1 cellular context compared by ENCODE assay signal in the genomic region with DNA sequence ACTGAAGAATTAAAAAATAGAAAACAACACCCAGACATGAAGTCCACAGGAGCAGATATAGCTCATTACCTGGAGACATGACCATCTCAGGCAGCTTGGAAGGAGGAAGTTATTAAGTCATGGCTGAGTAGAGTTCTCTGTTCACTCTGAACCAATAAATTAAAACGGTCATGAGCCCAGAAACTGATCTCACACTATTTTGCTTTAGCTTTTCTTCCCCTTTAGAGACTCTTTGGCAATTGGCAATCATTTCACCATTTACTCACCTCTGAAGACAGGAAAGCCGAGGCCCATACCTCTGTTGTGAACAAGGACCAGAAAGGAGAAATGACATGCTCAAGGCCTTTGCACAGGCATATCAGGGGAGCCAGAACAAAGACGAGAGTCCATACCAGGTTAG.
TF ChIP-seq lines count a peak whose summit lies in the region.

No MANE protein-coding gene starts in this region.

TF ChIP-seq in GM12878, 131 proteins besides CTCF, POLR2A, EP300 and RAD21 (continued from another document):
- TF ChIP-seq, protein P1, sequence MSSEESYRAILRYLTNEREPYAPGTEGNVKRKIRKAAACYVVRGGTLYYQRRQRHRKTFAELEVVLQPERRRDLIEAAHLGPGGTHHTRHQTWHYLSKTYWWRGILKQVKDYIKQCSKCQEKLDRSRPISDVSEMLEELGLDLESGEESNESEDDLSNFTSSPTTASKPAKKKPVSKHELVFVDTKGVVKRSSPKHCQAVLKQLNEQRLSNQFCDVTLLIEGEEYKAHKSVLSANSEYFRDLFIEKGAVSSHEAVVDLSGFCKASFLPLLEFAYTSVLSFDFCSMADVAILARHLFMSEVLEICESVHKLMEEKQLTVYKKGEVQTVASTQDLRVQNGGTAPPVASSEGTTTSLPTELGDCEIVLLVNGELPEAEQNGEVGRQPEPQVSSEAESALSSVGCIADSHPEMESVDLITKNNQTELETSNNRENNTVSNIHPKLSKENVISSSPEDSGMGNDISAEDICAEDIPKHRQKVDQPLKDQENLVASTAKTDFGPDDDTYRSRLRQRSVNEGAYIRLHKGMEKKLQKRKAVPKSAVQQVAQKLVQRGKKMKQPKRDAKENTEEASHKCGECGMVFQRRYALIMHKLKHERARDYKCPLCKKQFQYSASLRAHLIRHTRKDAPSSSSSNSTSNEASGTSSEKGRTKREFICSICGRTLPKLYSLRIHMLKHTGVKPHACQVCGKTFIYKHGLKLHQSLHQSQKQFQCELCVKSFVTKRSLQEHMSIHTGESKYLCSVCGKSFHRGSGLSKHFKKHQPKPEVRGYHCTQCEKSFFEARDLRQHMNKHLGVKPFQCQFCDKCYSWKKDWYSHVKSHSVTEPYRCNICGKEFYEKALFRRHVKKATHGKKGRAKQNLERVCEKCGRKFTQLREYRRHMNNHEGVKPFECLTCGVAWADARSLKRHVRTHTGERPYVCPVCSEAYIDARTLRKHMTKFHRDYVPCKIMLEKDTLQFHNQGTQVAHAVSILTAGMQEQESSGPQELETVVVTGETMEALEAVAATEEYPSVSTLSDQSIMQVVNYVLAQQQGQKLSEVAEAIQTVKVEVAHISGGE (CRISPR knock-in tag; IDR thresholded peaks at IDR 0.05) = no peak
- TF ChIP-seq SREBF1 (IDR thresholded peaks at IDR 0.05; ENCODE audit: low read length) (no peak), IKZF2 (IDR thresholded peaks at IDR 0.05) (peak in 1 of 2 experiments; percentile 33; a peak in 1 of 4 replicates), CREM (IDR thresholded peaks at IDR 0.05; ENCODE audit: low read depth) (no peak), DPF2 (IDR thresholded peaks at IDR 0.05) (0 out of 2 replicates have a peak, but pooled peaks have one; percentile 34), ASH2L (IDR thresholded peaks at IDR 0.05; ENCODE audit: borderline replicate concordance, low read depth) (no peak), RBBP5 (conservative IDR thresholded peaks at IDR 0.05) (no peak), PAX5 (IDR thresholded peaks at IDR 0.05; ENCODE audit: borderline replicate concordance, low read depth, low read length) (0 out of 2 replicates have a peak, but pooled peaks have one; percentile 24), HDGF (IDR thresholded peaks at IDR 0.05) (no peak), ZNF207 (IDR thresholded peaks at IDR 0.05; ENCODE audit: borderline replicate concordance) (no peak), SP1 (IDR thresholded peaks at IDR 0.05; ENCODE audit: low read depth, low read length) (no peak)
- TF ChIP-seq, protein P2, sequence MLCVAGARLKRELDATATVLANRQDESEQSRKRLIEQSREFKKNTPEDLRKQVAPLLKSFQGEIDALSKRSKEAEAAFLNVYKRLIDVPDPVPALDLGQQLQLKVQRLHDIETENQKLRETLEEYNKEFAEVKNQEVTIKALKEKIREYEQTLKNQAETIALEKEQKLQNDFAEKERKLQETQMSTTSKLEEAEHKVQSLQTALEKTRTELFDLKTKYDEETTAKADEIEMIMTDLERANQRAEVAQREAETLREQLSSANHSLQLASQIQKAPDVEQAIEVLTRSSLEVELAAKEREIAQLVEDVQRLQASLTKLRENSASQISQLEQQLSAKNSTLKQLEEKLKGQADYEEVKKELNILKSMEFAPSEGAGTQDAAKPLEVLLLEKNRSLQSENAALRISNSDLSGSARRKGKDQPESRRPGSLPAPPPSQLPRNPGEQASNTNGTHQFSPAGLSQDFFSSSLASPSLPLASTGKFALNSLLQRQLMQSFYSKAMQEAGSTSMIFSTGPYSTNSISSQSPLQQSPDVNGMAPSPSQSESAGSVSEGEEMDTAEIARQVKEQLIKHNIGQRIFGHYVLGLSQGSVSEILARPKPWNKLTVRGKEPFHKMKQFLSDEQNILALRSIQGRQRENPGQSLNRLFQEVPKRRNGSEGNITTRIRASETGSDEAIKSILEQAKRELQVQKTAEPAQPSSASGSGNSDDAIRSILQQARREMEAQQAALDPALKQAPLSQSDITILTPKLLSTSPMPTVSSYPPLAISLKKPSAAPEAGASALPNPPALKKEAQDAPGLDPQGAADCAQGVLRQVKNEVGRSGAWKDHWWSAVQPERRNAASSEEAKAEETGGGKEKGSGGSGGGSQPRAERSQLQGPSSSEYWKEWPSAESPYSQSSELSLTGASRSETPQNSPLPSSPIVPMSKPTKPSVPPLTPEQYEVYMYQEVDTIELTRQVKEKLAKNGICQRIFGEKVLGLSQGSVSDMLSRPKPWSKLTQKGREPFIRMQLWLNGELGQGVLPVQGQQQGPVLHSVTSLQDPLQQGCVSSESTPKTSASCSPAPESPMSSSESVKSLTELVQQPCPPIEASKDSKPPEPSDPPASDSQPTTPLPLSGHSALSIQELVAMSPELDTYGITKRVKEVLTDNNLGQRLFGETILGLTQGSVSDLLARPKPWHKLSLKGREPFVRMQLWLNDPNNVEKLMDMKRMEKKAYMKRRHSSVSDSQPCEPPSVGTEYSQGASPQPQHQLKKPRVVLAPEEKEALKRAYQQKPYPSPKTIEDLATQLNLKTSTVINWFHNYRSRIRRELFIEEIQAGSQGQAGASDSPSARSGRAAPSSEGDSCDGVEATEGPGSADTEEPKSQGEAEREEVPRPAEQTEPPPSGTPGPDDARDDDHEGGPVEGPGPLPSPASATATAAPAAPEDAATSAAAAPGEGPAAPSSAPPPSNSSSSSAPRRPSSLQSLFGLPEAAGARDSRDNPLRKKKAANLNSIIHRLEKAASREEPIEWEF (IDR thresholded peaks at IDR 0.05; ENCODE audit: insufficient replicate concordance, low read depth, low read length) = no peak
- TF ChIP-seq, protein P3, sequence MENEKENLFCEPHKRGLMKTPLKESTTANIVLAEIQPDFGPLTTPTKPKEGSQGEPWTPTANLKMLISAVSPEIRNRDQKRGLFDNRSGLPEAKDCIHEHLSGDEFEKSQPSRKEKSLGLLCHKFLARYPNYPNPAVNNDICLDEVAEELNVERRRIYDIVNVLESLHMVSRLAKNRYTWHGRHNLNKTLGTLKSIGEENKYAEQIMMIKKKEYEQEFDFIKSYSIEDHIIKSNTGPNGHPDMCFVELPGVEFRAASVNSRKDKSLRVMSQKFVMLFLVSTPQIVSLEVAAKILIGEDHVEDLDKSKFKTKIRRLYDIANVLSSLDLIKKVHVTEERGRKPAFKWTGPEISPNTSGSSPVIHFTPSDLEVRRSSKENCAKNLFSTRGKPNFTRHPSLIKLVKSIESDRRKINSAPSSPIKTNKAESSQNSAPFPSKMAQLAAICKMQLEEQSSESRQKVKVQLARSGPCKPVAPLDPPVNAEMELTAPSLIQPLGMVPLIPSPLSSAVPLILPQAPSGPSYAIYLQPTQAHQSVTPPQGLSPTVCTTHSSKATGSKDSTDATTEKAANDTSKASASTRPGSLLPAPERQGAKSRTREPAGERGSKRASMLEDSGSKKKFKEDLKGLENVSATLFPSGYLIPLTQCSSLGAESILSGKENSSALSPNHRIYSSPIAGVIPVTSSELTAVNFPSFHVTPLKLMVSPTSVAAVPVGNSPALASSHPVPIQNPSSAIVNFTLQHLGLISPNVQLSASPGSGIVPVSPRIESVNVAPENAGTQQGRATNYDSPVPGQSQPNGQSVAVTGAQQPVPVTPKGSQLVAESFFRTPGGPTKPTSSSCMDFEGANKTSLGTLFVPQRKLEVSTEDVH (IDR thresholded peaks at IDR 0.05; ENCODE audit: low read depth, partially characterized antibody) = no peak
- TF ChIP-seq, protein P4, sequence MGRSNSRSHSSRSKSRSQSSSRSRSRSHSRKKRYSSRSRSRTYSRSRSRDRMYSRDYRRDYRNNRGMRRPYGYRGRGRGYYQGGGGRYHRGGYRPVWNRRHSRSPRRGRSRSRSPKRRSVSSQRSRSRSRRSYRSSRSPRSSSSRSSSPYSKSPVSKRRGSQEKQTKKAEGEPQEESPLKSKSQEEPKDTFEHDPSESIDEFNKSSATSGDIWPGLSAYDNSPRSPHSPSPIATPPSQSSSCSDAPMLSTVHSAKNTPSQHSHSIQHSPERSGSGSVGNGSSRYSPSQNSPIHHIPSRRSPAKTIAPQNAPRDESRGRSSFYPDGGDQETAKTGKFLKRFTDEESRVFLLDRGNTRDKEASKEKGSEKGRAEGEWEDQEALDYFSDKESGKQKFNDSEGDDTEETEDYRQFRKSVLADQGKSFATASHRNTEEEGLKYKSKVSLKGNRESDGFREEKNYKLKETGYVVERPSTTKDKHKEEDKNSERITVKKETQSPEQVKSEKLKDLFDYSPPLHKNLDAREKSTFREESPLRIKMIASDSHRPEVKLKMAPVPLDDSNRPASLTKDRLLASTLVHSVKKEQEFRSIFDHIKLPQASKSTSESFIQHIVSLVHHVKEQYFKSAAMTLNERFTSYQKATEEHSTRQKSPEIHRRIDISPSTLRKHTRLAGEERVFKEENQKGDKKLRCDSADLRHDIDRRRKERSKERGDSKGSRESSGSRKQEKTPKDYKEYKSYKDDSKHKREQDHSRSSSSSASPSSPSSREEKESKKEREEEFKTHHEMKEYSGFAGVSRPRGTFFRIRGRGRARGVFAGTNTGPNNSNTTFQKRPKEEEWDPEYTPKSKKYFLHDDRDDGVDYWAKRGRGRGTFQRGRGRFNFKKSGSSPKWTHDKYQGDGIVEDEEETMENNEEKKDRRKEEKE (IDR thresholded peaks at IDR 0.05) = no peak
